In genomic region chr19:28710278-28710677, GRCh38 we compare ENCODE assay signal across 8 cellular contexts.
DNase-seq lines count a peak whose midpoint lies in the region; ATAC-seq and TF ChIP-seq lines count a peak whose summit lies in the region.

No MANE protein-coding gene starts in this region.

- H3K27me3 ChIP-seq in CD4-positive, alpha-beta T cell (ENCODE audit: control insufficient read depth, insufficient read depth, low read length): no peaks in the 10 kb centered on the region
- H3K27me3 ChIP-seq in colonic mucosa: no peaks in the 10 kb centered on the region

- TF ChIP-seq CTCF in CD4-positive, alpha-beta T cell (IDR thresholded peaks at IDR 0.05): peak; percentile 64
- peak; percentile 62 for TF ChIP-seq CTCF in colonic mucosa (IDR thresholded peaks at IDR 0.05)

- no peaks in the 10 kb centered on the region for H3K4me1 Mint-ChIP-seq in CD4-positive, alpha-beta T cell (ENCODE audit: low read depth)

- no peaks in the 10 kb centered on the region for H3K36me3 ChIP-seq in colonic mucosa

- DNase-seq in CD4-positive, alpha-beta T cell: no peak
- peak; percentile 6 for DNase-seq in HS-5 (ENCODE audit: low read depth)
- DNase-seq in NOMO-1 treated with DMSO at 0.1 percent for 48 hours (lab: John Stamatoyannopoulos, UW; ENCODE audit: unreplicated experiment): peak; percentile 45
- no peak for DNase-seq in colonic mucosa
- peak; percentile 78 for DNase-seq in middle frontal gyrus (ENCODE audit: extremely low spot score, low spot score)
- DNase-seq in stimulated activated CD4-positive, alpha-beta T cell treated with anti-CD3 and anti-CD28 coated beads, Interleukin-2, amount 100 ng/mL, for 48 hours: no peak

- H3K4me3 ChIP-seq in colonic mucosa: no peak overlapping the region

- POLR2A ChIA-PET in CD4-positive, alpha-beta T cell (lab: Charles Lee): no interaction called here

- H3K27me3 Mint-ChIP-seq in CD4-positive, alpha-beta T cell: peaks cover 9% of the 10 kb centered on the region

- intact Hi-C loops in CD4-positive, alpha-beta T cell (cut with DNase I, micrococcal nuclease): loop anchor here (1.0 to 10.0 kb wide), 3 partner anchors 244 to 745 kb away; no protein-coding TSS in a partner anchor
- intact Hi-C loops in colonic mucosa (cut with DNase I): loop anchor here (5.0 kb wide), 1 partner anchor 738 kb away; no protein-coding TSS in a partner anchor

- H3K27ac Mint-ChIP-seq in CD4-positive, alpha-beta T cell: no peak overlapping the region

- CTCF ChIA-PET in CD4-positive, alpha-beta T cell (lab: Charles Lee): no interaction called here

- no peaks in the 10 kb centered on the region for H3K4me1 ChIP-seq in colonic mucosa

- no peaks in the 10 kb centered on the region for H3K9me3 Mint-ChIP-seq in CD4-positive, alpha-beta T cell

- H3K27ac ChIP-seq in CD4-positive, alpha-beta T cell (ENCODE audit: low read depth, low read length): no peak overlapping the region
- H3K27ac ChIP-seq in colonic mucosa: no peak overlapping the region

- no peak overlapping the region for H3K4me3 Mint-ChIP-seq in CD4-positive, alpha-beta T cell

- no peaks in the 10 kb centered on the region for H3K36me3 Mint-ChIP-seq in CD4-positive, alpha-beta T cell (ENCODE audit: low read depth)

- no peaks in the 10 kb centered on the region for H3K9me3 ChIP-seq in CD4-positive, alpha-beta T cell (ENCODE audit: control insufficient read depth, low read length)
- H3K9me3 ChIP-seq in colonic mucosa: no peaks in the 10 kb centered on the region

- H3K9ac ChIP-seq in colonic mucosa (ENCODE audit: low read depth in 2 of 2, low read length in 2 of 2): no peak overlapping the region

- no peak for ATAC-seq in CD4-positive, alpha-beta T cell (ENCODE audit: poor library complexity)
- no peak for ATAC-seq in HG03442 (IDR thresholded peaks at IDR 0.05; ENCODE audit: unreplicated experiment)
- no peak for ATAC-seq in GM18502 (IDR thresholded peaks at IDR 0.05; ENCODE audit: poor library complexity, unreplicated experiment)

Comparison
In these comparisons a context has a peak if more than half of its experiments do, and no peak if none do; other contexts are left out.
1. DNase-seq: peak in HS-5 (single experiment), NOMO-1 treated with DMSO at 0.1 percent for 48 hours (single experiment) and middle frontal gyrus (single experiment); none in CD4-positive, alpha-beta T cell (0 of 10), colonic mucosa (single experiment) and stimulated activated CD4-positive, alpha-beta T cell treated with anti-CD3 and anti-CD28 coated beads, Interleukin-2, amount 100 ng/mL, for 48 hours (0 of 2).